Comparison of ENCODE assay signal across 1 cellular context in genomic region chr12:123365141-123365917, GRCh38.
A peak's percentile ranks its signal among the peaks of the same experiment; 100 is the strongest.
TF ChIP-seq lines count a peak whose summit lies in the region.

No MANE protein-coding gene starts in this region.

TF ChIP-seq in HepG2, 621 proteins besides CTCF, POLR2A, EP300 and RAD21 (continued from another document and continues in another):
- TF ChIP-seq ZBTB49 (CRISPR knock-in tag; IDR thresholded peaks at IDR 0.05; ENCODE audit: borderline replicate concordance) (no peak), SOX5 (CRISPR knock-in tag; IDR thresholded peaks at IDR 0.05; ENCODE audit: borderline replicate concordance) (no peak), KLF9 (CRISPR knock-in tag; IDR thresholded peaks at IDR 0.05; ENCODE audit: low read depth) (peak; percentile 53; the same call in 1 of the 2 replicates), ZNF414 (CRISPR knock-in tag; IDR thresholded peaks at IDR 0.05) (no peak), KLF11 (CRISPR knock-in tag; IDR thresholded peaks at IDR 0.05) (no peak), PRMT3 (CRISPR knock-in tag; IDR thresholded peaks at IDR 0.05; ENCODE audit: borderline replicate concordance, low read depth) (no peak), IKZF5 (CRISPR knock-in tag; IDR thresholded peaks at IDR 0.05) (no peak), NR1H2 (CRISPR knock-in tag; IDR thresholded peaks at IDR 0.05; ENCODE audit: borderline replicate concordance, low read depth) (no peak), ZNF232 (CRISPR knock-in tag; IDR thresholded peaks at IDR 0.05; ENCODE audit: borderline replicate concordance) (peak; percentile 36; the same call in 1 of the 2 replicates), ZNF567 (CRISPR knock-in tag; IDR thresholded peaks at IDR 0.05; ENCODE audit: borderline replicate concordance) (no peak), BRD4 (CRISPR knock-in tag; IDR thresholded peaks at IDR 0.05) (no peak; the same call in 1 of the 2 replicates), GRHL1 (CRISPR knock-in tag; conservative IDR thresholded peaks at IDR 0.05) (no peak), MATR3 (CRISPR knock-in tag; IDR thresholded peaks at IDR 0.05) (no peak), ZNF3 (CRISPR knock-in tag; IDR thresholded peaks at IDR 0.05) (0 out of 2 replicates have a peak, but pooled peaks have one; percentile 16), RXRA (CRISPR knock-in tag; IDR thresholded peaks at IDR 0.05) (peak; percentile 46; the same call in 1 of the 2 replicates), ZBTB26 (CRISPR knock-in tag; IDR thresholded peaks at IDR 0.05; ENCODE audit: borderline replicate concordance) (peak; percentile 45; the same call in 1 of the 2 replicates), SMAD3 (CRISPR knock-in tag; IDR thresholded peaks at IDR 0.05) (peak; percentile 32; the same call in 1 of the 2 replicates), PHF21A (CRISPR knock-in tag; IDR thresholded peaks at IDR 0.05) (peak; percentile 49), HOXD1 (CRISPR knock-in tag; IDR thresholded peaks at IDR 0.05) (no peak), SP1 (IDR thresholded peaks at IDR 0.05) (no peak), SP1 (CRISPR knock-in tag; IDR thresholded peaks at IDR 0.05) (peak; percentile 67), POLR2AphosphoS5 (IDR thresholded peaks at IDR 0.05; ENCODE audit: low read depth, low read length) (peak; percentile 85), RERE (CRISPR knock-in tag; IDR thresholded peaks at IDR 0.05; ENCODE audit: low read depth) (no peak), AGO2 (optimal IDR thresholded peaks at IDR 0.05; ENCODE audit: low read depth, low read length) (no peak), ZNF768 (CRISPR knock-in tag; IDR thresholded peaks at IDR 0.05) (no peak), ZFP37 (CRISPR knock-in tag; IDR thresholded peaks at IDR 0.05; ENCODE audit: borderline replicate concordance) (peak; percentile 86; the same call in 1 of the 2 replicates), ZNF660 (CRISPR knock-in tag; IDR thresholded peaks at IDR 0.05; ENCODE audit: borderline replicate concordance, low read depth) (no peak), MXI1 (IDR thresholded peaks at IDR 0.05; ENCODE audit: borderline replicate concordance, low read depth, low read length) (peak; percentile 60; the same call in 1 of the 3 replicates), WIZ (CRISPR knock-in tag; IDR thresholded peaks at IDR 0.05) (no peak), CHCHD3 (CRISPR knock-in tag; IDR thresholded peaks at IDR 0.05) (no peak), CC2D1A (CRISPR knock-in tag; IDR thresholded peaks at IDR 0.05) (no peak), ZBTB25 (CRISPR knock-in tag; IDR thresholded peaks at IDR 0.05) (peak; percentile 49; the same call in 1 of the 2 replicates), SYNCRIP (IDR thresholded peaks at IDR 0.05; ENCODE audit: insufficient read depth, low read depth, low read length) (no peak), ZNF160 (CRISPR knock-in tag; IDR thresholded peaks at IDR 0.05) (peak; percentile 44; the same call in 1 of the 2 replicates), ZNF17 (CRISPR knock-in tag; IDR thresholded peaks at IDR 0.05) (no peak), ZNF724P (CRISPR knock-in tag; IDR thresholded peaks at IDR 0.05; ENCODE audit: borderline replicate concordance) (peak; percentile 70; the same call in 1 of the 2 replicates), ZFY (CRISPR knock-in tag; IDR thresholded peaks at IDR 0.05) (peak; percentile 90), ZSCAN30 (CRISPR knock-in tag; IDR thresholded peaks at IDR 0.05) (no peak), ZNF180 (CRISPR knock-in tag; IDR thresholded peaks at IDR 0.05; ENCODE audit: borderline replicate concordance, low read depth) (peak; percentile 88; the same call in 1 of the 2 replicates), ZNF33B (CRISPR knock-in tag; IDR thresholded peaks at IDR 0.05) (no peak), KLF6 (CRISPR knock-in tag; IDR thresholded peaks at IDR 0.05) (0 out of 2 replicates have a peak, but pooled peaks have one; percentile 40), ZNF629 (CRISPR knock-in tag; conservative IDR thresholded peaks at IDR 0.05) (no peak), ZNF670 (CRISPR knock-in tag; IDR thresholded peaks at IDR 0.05; ENCODE audit: borderline replicate concordance) (peak; percentile 24; the same call in 1 of the 2 replicates), ZNF740 (CRISPR knock-in tag; IDR thresholded peaks at IDR 0.05) (no peak), IKZF4 (CRISPR knock-in tag; IDR thresholded peaks at IDR 0.05; ENCODE audit: borderline replicate concordance, low read depth, not compliant biosample characterization) (no peak), TAF1 (CRISPR knock-in tag; IDR thresholded peaks at IDR 0.05) (peak; percentile 59; the same call in 1 of the 2 replicates), PRDM4 (CRISPR knock-in tag; IDR thresholded peaks at IDR 0.05; ENCODE audit: borderline replicate concordance) (no peak), THAP11 (CRISPR knock-in tag; IDR thresholded peaks at IDR 0.05) (peak; percentile 74), ZNF652 (CRISPR knock-in tag; IDR thresholded peaks at IDR 0.05; ENCODE audit: borderline replicate concordance, low read depth) (peak; percentile 19; the same call in 1 of the 2 replicates), ZFP36L1 (CRISPR knock-in tag; IDR thresholded peaks at IDR 0.05) (peak; percentile 24; the same call in 1 of the 2 replicates), ZNF737 (CRISPR knock-in tag; IDR thresholded peaks at IDR 0.05; ENCODE audit: borderline replicate concordance) (no peak), ZKSCAN8 (CRISPR knock-in tag; IDR thresholded peaks at IDR 0.05; ENCODE audit: borderline replicate concordance) (peak; percentile 34; the same call in 1 of the 2 replicates)
